10 cellular contexts compared by ENCODE assay signal in the genomic region with DNA sequence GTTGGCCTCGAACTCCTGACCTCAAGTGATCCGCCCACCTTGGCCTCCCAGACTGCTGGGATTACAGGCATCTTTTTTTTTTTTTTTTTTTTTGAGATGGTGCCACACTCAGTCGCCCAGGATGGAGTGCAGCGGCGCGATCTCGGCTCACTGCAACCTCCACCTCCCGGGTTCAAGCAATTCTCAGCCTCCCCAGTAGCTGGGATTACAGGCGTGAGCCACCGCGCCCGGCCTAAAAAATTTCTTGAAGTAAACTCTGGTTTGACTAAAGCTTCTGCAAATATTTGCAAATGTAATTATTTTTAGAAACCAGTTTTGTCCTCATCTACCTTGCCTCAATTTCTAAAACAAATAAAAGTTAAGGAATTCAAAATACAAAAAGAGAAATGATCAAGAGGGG. TPM values are rescaled to one million over a fixed set of nuclear protein-coding genes. Genes with fewer than 3 reads are reported as not detected.
A peak's percentile ranks its signal among the peaks of the same experiment; 100 is the strongest.
DNase-seq lines count a peak whose midpoint lies in the region; ATAC-seq and TF ChIP-seq lines count a peak whose summit lies in the region.
"Had no signal": no experiment of that assay in that cellular context is flagged by ENCODE, and none has a peak within 500 bp of the region (broad histone marks: within the 10 kb centered on the region; RNA-seq: fewer than 3 reads in every experiment).

No MANE protein-coding gene starts in this region.

- POLR2A ChIA-PET in activated CD4-positive, alpha-beta T cell treated with anti-CD3 and anti-CD28 coated beads, Interleukin-2, amount 10 ng/mL, durations not matched to agents 7 days and 5 days (lab: Charles Lee), result no interaction called here
- POLR2A ChIA-PET in activated naive CD8-positive, alpha-beta T cell treated with anti-CD3 and anti-CD28 coated beads, Interleukin-2, amount 10 ng/mL, durations not matched to agents 7 days and 5 days (lab: Charles Lee), result interaction anchor here (1.3 kb wide), 1 partner anchor 819 kb away, joined by 3 read pairs; a partner anchor contains a TSS

- ATAC-seq in activated naive CD8-positive, alpha-beta T cell treated with anti-CD3 and anti-CD28 coated beads, Interleukin-2, amount 10 ng/mL, durations not matched to agents 7 days and 5 days (ENCODE audit: low read depth), result no peak
- ATAC-seq in thoracic aorta (ENCODE audit: insufficient number of reproducible peaks, low FRiP score, low read depth), result no peak

- H3K9me3 Mint-ChIP-seq in activated CD4-positive, alpha-beta T cell treated with anti-CD3 and anti-CD28 coated beads, Interleukin-2, amount 10 ng/mL, durations not matched to agents 7 days and 5 days, result no peaks in the 10 kb centered on the region
- peaks cover 2% of the 10 kb centered on the region for H3K9me3 Mint-ChIP-seq in activated naive CD8-positive, alpha-beta T cell treated with anti-CD3 and anti-CD28 coated beads, Interleukin-2, amount 10 ng/mL, durations not matched to agents 7 days and 5 days

- CTCF ChIA-PET in activated CD4-positive, alpha-beta T cell treated with anti-CD3 and anti-CD28 coated beads, Interleukin-2, amount 10 ng/mL, durations not matched to agents 7 days and 5 days (lab: Charles Lee), result interaction anchor here (0.6 to 1.4 kb wide), 4 partner anchors 729 to 821 kb away, joined by 3 to 5 read pairs (median 3); a partner anchor contains a TSS

- no peak for DNase-seq in activated CD4-positive, alpha-beta T cell treated with anti-CD3 and anti-CD28 coated beads, Interleukin-2, amount 10 ng/mL, durations not matched to agents 7 days and 5 days
- DNase-seq in activated CD4-positive, alpha-beta T cell treated with anti-CD3 and anti-CD28 coated beads, Interleukin-2, amount 50 U/mL, for 1 hour, result no peak
- DNase-seq in activated naive CD8-positive, alpha-beta T cell treated with anti-CD3 and anti-CD28 coated beads, Interleukin-2, amount 10 ng/mL, durations not matched to agents 7 days and 5 days, result no peak
- DNase-seq in kidney epithelial cell (ENCODE audit: low read depth), result no peak
- DNase-seq in thoracic aorta (ENCODE audit: low spot score), result no peak
- DNase-seq in dermis blood vessel endothelial cell, result no peak
- no peak for DNase-seq in SIG-M5 treated with dmso at 0.1 percent for 504 hours (lab: John Stamatoyannopoulos, UW; ENCODE audit: unreplicated experiment)
- DNase-seq in HPDE6-E6E7 (ENCODE audit: extremely low spot score), result no peak
- DNase-seq: activated CD4-positive, alpha-beta T cell treated with anti-CD3 and anti-CD28 coated beads for 4 hours had no signal

- no peaks in the 10 kb centered on the region for H3K27me3 Mint-ChIP-seq in activated CD4-positive, alpha-beta T cell treated with anti-CD3 and anti-CD28 coated beads, Interleukin-2, amount 10 ng/mL, durations not matched to agents 7 days and 5 days
- H3K27me3 Mint-ChIP-seq in activated naive CD8-positive, alpha-beta T cell treated with anti-CD3 and anti-CD28 coated beads, Interleukin-2, amount 10 ng/mL, durations not matched to agents 7 days and 5 days, result peaks cover 4% of the 10 kb centered on the region

- H3K27ac Mint-ChIP-seq in activated CD4-positive, alpha-beta T cell treated with anti-CD3 and anti-CD28 coated beads, Interleukin-2, amount 10 ng/mL, durations not matched to agents 7 days and 5 days, result peak overlapping the region; percentile 92
- H3K27ac Mint-ChIP-seq in activated naive CD8-positive, alpha-beta T cell treated with anti-CD3 and anti-CD28 coated beads, Interleukin-2, amount 10 ng/mL, durations not matched to agents 7 days and 5 days, result peak overlapping the region; percentile 91

- H3K27ac ChIP-seq in thoracic aorta, result peak overlapping the region; percentile 88 to 90

- H3K4me1 Mint-ChIP-seq in activated CD4-positive, alpha-beta T cell treated with anti-CD3 and anti-CD28 coated beads, Interleukin-2, amount 10 ng/mL, durations not matched to agents 7 days and 5 days, result peaks cover 42% of the 10 kb centered on the region
- H3K4me1 Mint-ChIP-seq in activated naive CD8-positive, alpha-beta T cell treated with anti-CD3 and anti-CD28 coated beads, Interleukin-2, amount 10 ng/mL, durations not matched to agents 7 days and 5 days, result peaks cover 27% of the 10 kb centered on the region

- TF ChIP-seq CTCF in kidney epithelial cell (IDR thresholded peaks at IDR 0.05; ENCODE audit: insufficient read depth, low read length, poor library complexity, severe bottlenecking) (no peak), thoracic aorta (IDR thresholded peaks at IDR 0.05) (no peak)

- peak overlapping the region; percentile 58 for H3K4me3 ChIP-seq in kidney epithelial cell (ENCODE audit: low read depth, low read length)
- H3K4me3 ChIP-seq in thoracic aorta, result peak overlapping the region; percentile 86

- H3K4me1 ChIP-seq in thoracic aorta (ENCODE audit: control insufficient read depth in 1 of 2, low read depth in 2 of 2), result peaks cover 33 to 36% of the 10 kb centered on the region in 2 donors

- H3K9me3 ChIP-seq in thoracic aorta, result no peaks in the 10 kb centered on the region
- H3K9me3 ChIP-seq: neutrophil had no signal

- H3K36me3 ChIP-seq in kidney epithelial cell (ENCODE audit: control insufficient read depth, insufficient read depth, low read length) (no peaks in the 10 kb centered on the region), thoracic aorta (no peaks in the 10 kb centered on the region)
- H3K36me3 ChIP-seq: neutrophil had no signal

- no peaks in the 10 kb centered on the region for H3K27me3 ChIP-seq in kidney epithelial cell (ENCODE audit: control insufficient read depth, insufficient read depth, low read length)
- no peaks in the 10 kb centered on the region for H3K27me3 ChIP-seq in thoracic aorta (replicated peaks; ENCODE audit: insufficient read depth)
- H3K27me3 ChIP-seq: neutrophil had no signal

- H3K36me3 Mint-ChIP-seq in activated CD4-positive, alpha-beta T cell treated with anti-CD3 and anti-CD28 coated beads, Interleukin-2, amount 10 ng/mL, durations not matched to agents 7 days and 5 days (ENCODE audit: low read depth), result peaks cover 22% of the 10 kb centered on the region
- H3K36me3 Mint-ChIP-seq in activated naive CD8-positive, alpha-beta T cell treated with anti-CD3 and anti-CD28 coated beads, Interleukin-2, amount 10 ng/mL, durations not matched to agents 7 days and 5 days, result peaks cover 27% of the 10 kb centered on the region

- H3K4me3 Mint-ChIP-seq in activated CD4-positive, alpha-beta T cell treated with anti-CD3 and anti-CD28 coated beads, Interleukin-2, amount 10 ng/mL, durations not matched to agents 7 days and 5 days, result peak overlapping the region; percentile 95
- H3K4me3 Mint-ChIP-seq in activated naive CD8-positive, alpha-beta T cell treated with anti-CD3 and anti-CD28 coated beads, Interleukin-2, amount 10 ng/mL, durations not matched to agents 7 days and 5 days, result peak overlapping the region; percentile 95

RNA-seq across cellular contexts. Expression of a gene that starts 1.2 kb away (rescaled TPM):
- 10 to 100 TPM; 26.8 to 27.3 TPM for total RNA-seq in activated CD4-positive, alpha-beta T cell treated with anti-CD3 and anti-CD28 coated beads, Interleukin-2, amount 10 ng/mL, durations not matched to agents 7 days and 5 days
- 10 to 100 TPM; 24.6 to 25.3 TPM for total RNA-seq in activated naive CD8-positive, alpha-beta T cell treated with anti-CD3 and anti-CD28 coated beads, Interleukin-2, amount 10 ng/mL, durations not matched to agents 7 days and 5 days
- total RNA-seq in kidney epithelial cell (37.9 and 42.6 TPM in 2 replicates), thoracic aorta (10 to 100 TPM; 18.1 to 36.8 TPM), dermis blood vessel endothelial cell (42.2 and 47.0 TPM in 2 replicates)
